ENCODE assay signal across 8 cellular contexts in the genomic region with DNA sequence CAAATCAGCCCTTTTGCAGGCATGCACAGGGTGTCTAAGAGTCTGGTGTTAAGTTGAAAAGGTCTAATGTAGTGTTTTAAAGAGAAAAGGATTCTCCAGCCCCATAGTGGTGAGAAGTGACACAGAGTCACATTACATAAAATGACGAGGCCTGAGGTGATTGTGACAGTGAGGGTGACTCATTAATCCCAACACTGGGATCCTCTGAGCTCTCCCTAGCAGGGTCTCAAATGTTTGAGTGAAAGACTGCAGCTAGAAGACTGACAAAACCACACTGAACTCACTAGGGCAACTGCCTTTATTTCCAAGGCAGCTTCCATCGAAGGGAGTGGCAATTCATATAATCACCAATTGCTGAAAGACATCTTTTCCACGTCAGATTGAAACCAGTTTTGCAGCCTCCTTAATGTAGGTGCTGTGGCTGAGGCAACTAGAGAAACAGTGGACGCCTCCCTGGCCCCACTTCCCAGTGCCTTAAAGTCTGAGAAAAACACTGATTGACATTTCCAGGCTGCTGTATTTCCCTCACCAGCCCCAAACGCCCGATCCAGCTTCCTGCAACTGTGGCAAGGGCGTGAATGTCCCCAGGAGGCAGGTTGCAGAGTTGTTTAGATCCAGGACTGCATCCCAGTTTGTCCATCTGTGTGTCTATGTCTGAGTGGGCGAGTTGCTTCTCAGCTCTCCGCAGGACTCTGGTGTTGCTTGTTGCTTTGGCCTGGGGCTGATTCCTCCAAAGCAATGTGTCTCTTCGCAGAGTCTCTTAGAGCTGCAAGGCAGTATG.
DNase-seq lines count a peak whose midpoint lies in the region; ATAC-seq, FAIRE-seq and TF ChIP-seq lines count a peak whose summit lies in the region.

No MANE protein-coding gene starts in this region.

- no peaks in the 10 kb centered on the region for H3K27me3 ChIP-seq in fibroblast of lung (ENCODE audit: control insufficient read depth, insufficient read depth, low read length)

- no peaks in the 10 kb centered on the region for H4K20me1 ChIP-seq in fibroblast of lung (ENCODE audit: control insufficient read depth, extremely low read depth, insufficient read depth, low read length)

- no peaks in the 10 kb centered on the region for H3K79me2 ChIP-seq in fibroblast of lung (ENCODE audit: control insufficient read depth, insufficient read depth, low read length)

- no peak overlapping the region for H3K27ac ChIP-seq in fibroblast of lung (ENCODE audit: insufficient read depth, low read length)

- H3K9me3 ChIP-seq in fibroblast of lung (ENCODE audit: control insufficient read depth, insufficient read depth, low read depth, low read length): no peaks in the 10 kb centered on the region

- no peaks in the 10 kb centered on the region for H3K36me3 ChIP-seq in fibroblast of lung (ENCODE audit: control insufficient read depth, insufficient read depth, low read length)

- no peak overlapping the region for H3K4me2 ChIP-seq in fibroblast of lung (ENCODE audit: extremely low read depth, insufficient read depth, low read length)

- no peak for FAIRE-seq in urothelium cell line (lab: Jason Lieb, UNC)

- no peak overlapping the region for H3K9ac ChIP-seq in fibroblast of lung (ENCODE audit: insufficient read depth, low read length)

- no peak for TF ChIP-seq CTCF in fibroblast of lung (conservative IDR thresholded peaks at IDR 0.05 in 1 of 2, IDR thresholded peaks at IDR 0.05 in 1 of 2; ENCODE audit: low read depth in 1 of 2, low read length in 2 of 2)

- no peak for ATAC-seq in GM18909 (IDR thresholded peaks at IDR 0.05; ENCODE audit: poor library complexity, unreplicated experiment)

- H3K4me3 ChIP-seq in fibroblast of lung (replicated peaks in 1 of 4; ENCODE audit: control extremely low read depth in 1 of 4, insufficient read depth in 1 of 4, low read depth in 3 of 4, low read length in 4 of 4): no peak overlapping the region

- DNase-seq in stimulated activated CD4-positive, alpha-beta T cell treated with anti-CD3 and anti-CD28 coated beads, Interleukin-15, amount 100 ng/mL, for 24 hours: peak; percentile 62
- no peak for DNase-seq in stimulated activated CD4-positive, alpha-beta T cell treated with anti-CD3 and anti-CD28 coated beads, Interleukin-2, amount 100 ng/mL, for 48 hours
- DNase-seq in SW480 (ENCODE audit: low spot score): peak; percentile 93
- peak in 1 of 2 donors; percentile 23 for DNase-seq in fibroblast of lung (ENCODE audit: low read depth in 2 of 2)
- DNase-seq in urothelium cell line (ENCODE audit: low spot score): peak; percentile 22
- DNase-seq in NCI-H524 (lab: John Stamatoyannopoulos, UW): no peak
- DNase-seq in NAMALWA (ENCODE audit: low spot score): no peak

- H3K4me1 ChIP-seq in fibroblast of lung (ENCODE audit: control insufficient read depth, extremely low read depth, insufficient read depth, low read length): peaks cover 16% of the 10 kb centered on the region

- peak overlapping the region; percentile 39 for H2AFZ ChIP-seq in fibroblast of lung (ENCODE audit: low read length)

Comparison
In these comparisons a context has a peak if more than half of its experiments do, and no peak if none do; other contexts are left out.
1. DNase-seq: peak in stimulated activated CD4-positive, alpha-beta T cell treated with anti-CD3 and anti-CD28 coated beads, Interleukin-15, amount 100 ng/mL, for 24 hours (single experiment), SW480 (single experiment) and urothelium cell line (single experiment); none in stimulated activated CD4-positive, alpha-beta T cell treated with anti-CD3 and anti-CD28 coated beads, Interleukin-2, amount 100 ng/mL, for 48 hours (0 of 2), NCI-H524 (0 of 2) and NAMALWA (single experiment).